In the genomic region with DNA sequence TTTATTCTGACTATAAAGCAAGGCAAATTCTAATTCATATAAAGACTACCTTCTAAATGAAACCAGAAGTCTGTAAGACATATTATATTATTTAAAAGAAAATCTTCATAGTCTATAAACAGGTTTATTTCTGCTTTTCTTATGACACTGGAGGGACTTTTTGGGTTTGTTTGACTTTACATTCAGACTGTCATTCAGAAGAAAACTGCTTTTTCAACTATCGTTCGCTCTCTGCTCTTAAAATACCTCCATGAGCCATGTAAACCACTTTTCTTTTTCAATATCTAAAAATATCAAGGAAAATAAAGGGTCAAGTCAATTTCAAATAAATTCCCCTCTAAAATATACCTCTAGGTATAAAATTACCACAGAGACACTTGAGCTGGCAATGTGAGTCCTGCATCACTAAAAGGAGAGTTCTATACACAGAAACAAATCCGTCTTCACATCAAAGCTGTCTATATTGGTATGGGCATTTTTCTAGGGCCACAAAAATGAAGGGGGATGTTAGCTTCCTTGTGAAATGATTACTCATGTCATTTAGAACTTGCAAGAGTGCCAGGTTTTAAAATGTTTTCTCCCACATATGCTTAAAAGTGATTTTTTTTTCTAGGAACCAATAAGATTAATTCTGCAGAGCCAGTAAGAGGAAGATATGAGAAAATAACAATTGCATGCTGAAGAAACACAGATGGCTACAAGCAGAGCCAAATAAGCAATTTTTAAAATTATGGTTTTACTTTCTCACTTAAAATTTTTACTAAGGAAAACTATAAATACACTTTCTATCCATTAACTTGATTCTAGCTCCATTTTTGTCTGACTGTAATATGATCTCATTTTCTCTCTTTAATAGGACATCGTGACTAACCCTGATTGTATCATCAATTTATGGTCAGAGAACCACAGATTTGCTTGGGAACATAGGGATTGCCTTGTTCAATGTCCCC, we compare ENCODE assay signal across 1 cellular context.
TF ChIP-seq lines count a peak whose summit lies in the region.

No MANE protein-coding gene starts in this region.

TF ChIP-seq in SK-N-SH, 30 proteins besides CTCF, POLR2A, EP300 and RAD21 (continued from another document):
- TF ChIP-seq, protein P1, sequence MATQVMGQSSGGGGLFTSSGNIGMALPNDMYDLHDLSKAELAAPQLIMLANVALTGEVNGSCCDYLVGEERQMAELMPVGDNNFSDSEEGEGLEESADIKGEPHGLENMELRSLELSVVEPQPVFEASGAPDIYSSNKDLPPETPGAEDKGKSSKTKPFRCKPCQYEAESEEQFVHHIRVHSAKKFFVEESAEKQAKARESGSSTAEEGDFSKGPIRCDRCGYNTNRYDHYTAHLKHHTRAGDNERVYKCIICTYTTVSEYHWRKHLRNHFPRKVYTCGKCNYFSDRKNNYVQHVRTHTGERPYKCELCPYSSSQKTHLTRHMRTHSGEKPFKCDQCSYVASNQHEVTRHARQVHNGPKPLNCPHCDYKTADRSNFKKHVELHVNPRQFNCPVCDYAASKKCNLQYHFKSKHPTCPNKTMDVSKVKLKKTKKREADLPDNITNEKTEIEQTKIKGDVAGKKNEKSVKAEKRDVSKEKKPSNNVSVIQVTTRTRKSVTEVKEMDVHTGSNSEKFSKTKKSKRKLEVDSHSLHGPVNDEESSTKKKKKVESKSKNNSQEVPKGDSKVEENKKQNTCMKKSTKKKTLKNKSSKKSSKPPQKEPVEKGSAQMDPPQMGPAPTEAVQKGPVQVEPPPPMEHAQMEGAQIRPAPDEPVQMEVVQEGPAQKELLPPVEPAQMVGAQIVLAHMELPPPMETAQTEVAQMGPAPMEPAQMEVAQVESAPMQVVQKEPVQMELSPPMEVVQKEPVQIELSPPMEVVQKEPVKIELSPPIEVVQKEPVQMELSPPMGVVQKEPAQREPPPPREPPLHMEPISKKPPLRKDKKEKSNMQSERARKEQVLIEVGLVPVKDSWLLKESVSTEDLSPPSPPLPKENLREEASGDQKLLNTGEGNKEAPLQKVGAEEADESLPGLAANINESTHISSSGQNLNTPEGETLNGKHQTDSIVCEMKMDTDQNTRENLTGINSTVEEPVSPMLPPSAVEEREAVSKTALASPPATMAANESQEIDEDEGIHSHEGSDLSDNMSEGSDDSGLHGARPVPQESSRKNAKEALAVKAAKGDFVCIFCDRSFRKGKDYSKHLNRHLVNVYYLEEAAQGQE (IDR thresholded peaks at IDR 0.05; ENCODE audit: low read depth, low read length) = no peak
- TF ChIP-seq, protein P2, sequence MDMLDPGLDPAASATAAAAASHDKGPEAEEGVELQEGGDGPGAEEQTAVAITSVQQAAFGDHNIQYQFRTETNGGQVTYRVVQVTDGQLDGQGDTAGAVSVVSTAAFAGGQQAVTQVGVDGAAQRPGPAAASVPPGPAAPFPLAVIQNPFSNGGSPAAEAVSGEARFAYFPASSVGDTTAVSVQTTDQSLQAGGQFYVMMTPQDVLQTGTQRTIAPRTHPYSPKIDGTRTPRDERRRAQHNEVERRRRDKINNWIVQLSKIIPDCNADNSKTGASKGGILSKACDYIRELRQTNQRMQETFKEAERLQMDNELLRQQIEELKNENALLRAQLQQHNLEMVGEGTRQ (IDR thresholded peaks at IDR 0.05; ENCODE audit: borderline replicate concordance, low read depth, low read length) = no peak
- TF ChIP-seq ELF1 (IDR thresholded peaks at IDR 0.05) = no peak
- no peak; the same call in 1 of the 2 replicates for TF ChIP-seq JUND (IDR thresholded peaks at IDR 0.05)
- no peak for TF ChIP-seq CHD2 (IDR thresholded peaks at IDR 0.05; ENCODE audit: low read length, partially characterized antibody)
- no peak for TF ChIP-seq RFX5 (IDR thresholded peaks at IDR 0.05; ENCODE audit: low read length)
- no peak for TF ChIP-seq GABPA (IDR thresholded peaks at IDR 0.05; ENCODE audit: low read depth)
- TF ChIP-seq NRF1 (IDR thresholded peaks at IDR 0.05; ENCODE audit: low read depth, low read length) = no peak
- TF ChIP-seq SMC3 (IDR thresholded peaks at IDR 0.05; ENCODE audit: low read depth, low read length) = no peak
- no peak for TF ChIP-seq MXI1 (IDR thresholded peaks at IDR 0.05; ENCODE audit: low read depth, low read length)
- TF ChIP-seq, protein P3, sequence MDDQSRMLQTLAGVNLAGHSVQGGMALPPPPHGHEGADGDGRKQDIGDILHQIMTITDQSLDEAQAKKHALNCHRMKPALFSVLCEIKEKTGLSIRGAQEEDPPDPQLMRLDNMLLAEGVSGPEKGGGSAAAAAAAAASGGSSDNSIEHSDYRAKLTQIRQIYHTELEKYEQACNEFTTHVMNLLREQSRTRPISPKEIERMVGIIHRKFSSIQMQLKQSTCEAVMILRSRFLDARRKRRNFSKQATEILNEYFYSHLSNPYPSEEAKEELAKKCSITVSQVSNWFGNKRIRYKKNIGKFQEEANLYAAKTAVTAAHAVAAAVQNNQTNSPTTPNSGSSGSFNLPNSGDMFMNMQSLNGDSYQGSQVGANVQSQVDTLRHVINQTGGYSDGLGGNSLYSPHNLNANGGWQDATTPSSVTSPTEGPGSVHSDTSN (IDR thresholded peaks at IDR 0.05) = peak; percentile 18; the same call in 1 of the 2 replicates
- TF ChIP-seq FOXM1 (IDR thresholded peaks at IDR 0.05; ENCODE audit: low read depth) = no peak
- peak; percentile 35; the same call in 1 of the 2 replicates for TF ChIP-seq NFIC (IDR thresholded peaks at IDR 0.05; ENCODE audit: borderline replicate concordance)
- 0 out of 2 replicates have a peak, but pooled peaks have one; percentile 15 for TF ChIP-seq RXRA (IDR thresholded peaks at IDR 0.05; ENCODE audit: borderline replicate concordance, low read depth)
- no peak for TF ChIP-seq FOXJ3 (CRISPR knock-in tag; IDR thresholded peaks at IDR 0.05)
- TF ChIP-seq, protein P4, sequence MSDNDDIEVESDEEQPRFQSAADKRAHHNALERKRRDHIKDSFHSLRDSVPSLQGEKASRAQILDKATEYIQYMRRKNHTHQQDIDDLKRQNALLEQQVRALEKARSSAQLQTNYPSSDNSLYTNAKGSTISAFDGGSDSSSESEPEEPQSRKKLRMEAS (IDR thresholded peaks at IDR 0.05; ENCODE audit: low read depth) = no peak
- TF ChIP-seq TAF1 (IDR thresholded peaks at IDR 0.05; ENCODE audit: borderline replicate concordance, low read depth, low read length) = no peak
- TF ChIP-seq YY1 (IDR thresholded peaks at IDR 0.05; ENCODE audit: low read depth) = 0 out of 2 replicates have a peak, but pooled peaks have one; percentile 42
- TF ChIP-seq GATA2 (CRISPR knock-in tag; IDR thresholded peaks at IDR 0.05) = no peak
- TF ChIP-seq TCF12 (IDR thresholded peaks at IDR 0.05) = peak; percentile 82
- 0 out of 2 replicates have a peak, but pooled peaks have one; percentile 35 for TF ChIP-seq FOSL2 (IDR thresholded peaks at IDR 0.05; ENCODE audit: borderline replicate concordance, low read depth)
- no peak for TF ChIP-seq MEF2A (IDR thresholded peaks at IDR 0.05; ENCODE audit: borderline replicate concordance, low read depth)
- TF ChIP-seq, protein P5, sequence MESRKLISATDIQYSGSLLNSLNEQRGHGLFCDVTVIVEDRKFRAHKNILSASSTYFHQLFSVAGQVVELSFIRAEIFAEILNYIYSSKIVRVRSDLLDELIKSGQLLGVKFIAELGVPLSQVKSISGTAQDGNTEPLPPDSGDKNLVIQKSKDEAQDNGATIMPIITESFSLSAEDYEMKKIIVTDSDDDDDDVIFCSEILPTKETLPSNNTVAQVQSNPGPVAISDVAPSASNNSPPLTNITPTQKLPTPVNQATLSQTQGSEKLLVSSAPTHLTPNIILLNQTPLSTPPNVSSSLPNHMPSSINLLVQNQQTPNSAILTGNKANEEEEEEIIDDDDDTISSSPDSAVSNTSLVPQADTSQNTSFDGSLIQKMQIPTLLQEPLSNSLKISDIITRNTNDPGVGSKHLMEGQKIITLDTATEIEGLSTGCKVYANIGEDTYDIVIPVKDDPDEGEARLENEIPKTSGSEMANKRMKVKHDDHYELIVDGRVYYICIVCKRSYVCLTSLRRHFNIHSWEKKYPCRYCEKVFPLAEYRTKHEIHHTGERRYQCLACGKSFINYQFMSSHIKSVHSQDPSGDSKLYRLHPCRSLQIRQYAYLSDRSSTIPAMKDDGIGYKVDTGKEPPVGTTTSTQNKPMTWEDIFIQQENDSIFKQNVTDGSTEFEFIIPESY (IDR thresholded peaks at IDR 0.05; ENCODE audit: borderline replicate concordance, low read depth) = no peak
- TF ChIP-seq, protein P6, sequence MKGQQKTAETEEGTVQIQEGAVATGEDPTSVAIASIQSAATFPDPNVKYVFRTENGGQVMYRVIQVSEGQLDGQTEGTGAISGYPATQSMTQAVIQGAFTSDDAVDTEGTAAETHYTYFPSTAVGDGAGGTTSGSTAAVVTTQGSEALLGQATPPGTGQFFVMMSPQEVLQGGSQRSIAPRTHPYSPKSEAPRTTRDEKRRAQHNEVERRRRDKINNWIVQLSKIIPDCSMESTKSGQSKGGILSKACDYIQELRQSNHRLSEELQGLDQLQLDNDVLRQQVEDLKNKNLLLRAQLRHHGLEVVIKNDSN (IDR thresholded peaks at IDR 0.05; ENCODE audit: borderline replicate concordance, low read depth) = peak; percentile 6; the same call in 1 of the 2 replicates
